ENCODE assay signal across 1 cellular context in genomic region chr7:4702961-4703512, GRCh38.
TF ChIP-seq lines count a peak whose summit lies in the region.

No MANE protein-coding gene starts in this region.

TF ChIP-seq in GM23338, 12 proteins besides CTCF, POLR2A, EP300 and RAD21 (continued from another document):
- TF ChIP-seq ZNF462 (CRISPR knock-in tag; IDR thresholded peaks at IDR 0.05), result no peak
- TF ChIP-seq POLR2AphosphoS5 (IDR thresholded peaks at IDR 0.05; ENCODE audit: low read depth), result no peak
- TF ChIP-seq JUNB (IDR thresholded peaks at IDR 0.05; ENCODE audit: unreplicated experiment), result no peak
- no peak for TF ChIP-seq STAT1 (IDR thresholded peaks at IDR 0.05; ENCODE audit: unreplicated experiment)
- no peak for TF ChIP-seq EZH2phosphoT487 (IDR thresholded peaks at IDR 0.05; ENCODE audit: unreplicated experiment)
- TF ChIP-seq ZNF114 (CRISPR knock-in tag; IDR thresholded peaks at IDR 0.05), result no peak
TF ChIP-seq in GM23338: peak in this region for 0.
